In the genomic region with DNA sequence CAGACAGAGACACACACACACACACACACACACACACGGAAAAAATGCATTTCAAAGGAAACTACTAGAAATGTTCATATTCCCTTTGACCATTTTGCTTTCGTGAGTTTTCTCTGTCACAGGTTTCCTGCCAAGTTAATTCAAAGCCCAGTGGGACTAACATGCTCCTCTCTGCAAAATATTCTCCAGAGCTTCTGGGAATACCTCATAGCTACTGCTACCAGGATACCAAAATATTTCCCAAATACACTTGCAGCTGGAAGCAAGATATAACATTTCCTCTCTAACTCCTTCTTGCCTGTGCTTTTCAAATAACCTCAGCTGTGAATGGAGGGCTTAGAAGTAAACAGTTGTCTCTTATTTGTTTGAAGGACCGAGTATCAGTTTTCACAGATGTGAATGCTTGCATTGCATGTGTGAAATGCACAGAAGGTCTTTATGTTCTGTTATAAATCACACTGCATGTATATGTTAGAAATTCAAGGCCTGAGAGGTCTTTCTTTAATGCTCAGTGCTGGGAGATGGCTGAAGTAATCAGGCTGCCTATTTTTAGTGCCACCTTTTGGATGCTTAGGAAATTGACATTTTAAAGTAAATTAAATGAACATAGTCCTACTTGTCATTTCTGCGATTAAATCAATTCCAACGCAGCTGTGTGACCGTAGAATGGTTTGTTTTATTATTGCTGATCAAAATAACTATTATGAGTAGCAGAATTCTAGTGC, we compare ENCODE assay signal across 2 cellular contexts.
A peak's percentile ranks its signal among the peaks of the same experiment; 100 is the strongest.
TF ChIP-seq lines count a peak whose summit lies in the region.

No MANE protein-coding gene starts in this region.

TF ChIP-seq in GM12878, 131 proteins besides CTCF, POLR2A, EP300 and RAD21:
- TF ChIP-seq ZNF217 (IDR thresholded peaks at IDR 0.05) (no peak), SIN3A (IDR thresholded peaks at IDR 0.05; ENCODE audit: low read depth, low read length) (no peak), SMC3 (IDR thresholded peaks at IDR 0.05; ENCODE audit: borderline replicate concordance, low read length) (peak; percentile 31; the same call in 1 of the 2 replicates), FOXK2 (IDR thresholded peaks at IDR 0.05) (no peak), TCF3 (IDR thresholded peaks at IDR 0.05; ENCODE audit: borderline replicate concordance, insufficient read depth, low read depth, low read length) (no peak), MEF2B (IDR thresholded peaks at IDR 0.05; ENCODE audit: partially characterized antibody, poor library complexity, severe bottlenecking) (no peak)
- TF ChIP-seq, protein P1, sequence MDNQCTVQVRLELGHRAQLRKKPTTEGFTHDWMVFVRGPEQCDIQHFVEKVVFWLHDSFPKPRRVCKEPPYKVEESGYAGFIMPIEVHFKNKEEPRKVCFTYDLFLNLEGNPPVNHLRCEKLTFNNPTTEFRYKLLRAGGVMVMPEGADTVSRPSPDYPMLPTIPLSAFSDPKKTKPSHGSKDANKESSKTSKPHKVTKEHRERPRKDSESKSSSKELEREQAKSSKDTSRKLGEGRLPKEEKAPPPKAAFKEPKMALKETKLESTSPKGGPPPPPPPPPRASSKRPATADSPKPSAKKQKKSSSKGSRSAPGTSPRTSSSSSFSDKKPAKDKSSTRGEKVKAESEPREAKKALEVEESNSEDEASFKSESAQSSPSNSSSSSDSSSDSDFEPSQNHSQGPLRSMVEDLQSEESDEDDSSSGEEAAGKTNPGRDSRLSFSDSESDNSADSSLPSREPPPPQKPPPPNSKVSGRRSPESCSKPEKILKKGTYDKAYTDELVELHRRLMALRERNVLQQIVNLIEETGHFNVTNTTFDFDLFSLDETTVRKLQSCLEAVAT (IDR thresholded peaks at IDR 0.05) = no peak

TF ChIP-seq in liver, 16 proteins besides CTCF, POLR2A, EP300 and RAD21:
- TF ChIP-seq, protein P2, sequence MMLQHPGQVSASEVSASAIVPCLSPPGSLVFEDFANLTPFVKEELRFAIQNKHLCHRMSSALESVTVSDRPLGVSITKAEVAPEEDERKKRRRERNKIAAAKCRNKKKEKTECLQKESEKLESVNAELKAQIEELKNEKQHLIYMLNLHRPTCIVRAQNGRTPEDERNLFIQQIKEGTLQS (IDR thresholded peaks at IDR 0.05) = no peak
- TF ChIP-seq TAF1 (conservative IDR thresholded peaks at IDR 0.05) = no peak
- TF ChIP-seq JUND (IDR thresholded peaks at IDR 0.05) = no peak
- TF ChIP-seq HNF4A (conservative IDR thresholded peaks at IDR 0.05) = no peak
- no peak for TF ChIP-seq FOXA2 (IDR thresholded peaks at IDR 0.05)
- no peak for TF ChIP-seq EGR1 (IDR thresholded peaks at IDR 0.05; ENCODE audit: low read depth in 2 of 2)
- no peak for TF ChIP-seq FOXA1 (IDR thresholded peaks at IDR 0.05)
- TF ChIP-seq SP1 (IDR thresholded peaks at IDR 0.05) = no peak
- no peak for TF ChIP-seq NR2F2 (IDR thresholded peaks at IDR 0.05)
- TF ChIP-seq GABPA (IDR thresholded peaks at IDR 0.05 in 1 of 2, conservative IDR thresholded peaks at IDR 0.05 in 1 of 2) = no peak
